In the genomic region with DNA sequence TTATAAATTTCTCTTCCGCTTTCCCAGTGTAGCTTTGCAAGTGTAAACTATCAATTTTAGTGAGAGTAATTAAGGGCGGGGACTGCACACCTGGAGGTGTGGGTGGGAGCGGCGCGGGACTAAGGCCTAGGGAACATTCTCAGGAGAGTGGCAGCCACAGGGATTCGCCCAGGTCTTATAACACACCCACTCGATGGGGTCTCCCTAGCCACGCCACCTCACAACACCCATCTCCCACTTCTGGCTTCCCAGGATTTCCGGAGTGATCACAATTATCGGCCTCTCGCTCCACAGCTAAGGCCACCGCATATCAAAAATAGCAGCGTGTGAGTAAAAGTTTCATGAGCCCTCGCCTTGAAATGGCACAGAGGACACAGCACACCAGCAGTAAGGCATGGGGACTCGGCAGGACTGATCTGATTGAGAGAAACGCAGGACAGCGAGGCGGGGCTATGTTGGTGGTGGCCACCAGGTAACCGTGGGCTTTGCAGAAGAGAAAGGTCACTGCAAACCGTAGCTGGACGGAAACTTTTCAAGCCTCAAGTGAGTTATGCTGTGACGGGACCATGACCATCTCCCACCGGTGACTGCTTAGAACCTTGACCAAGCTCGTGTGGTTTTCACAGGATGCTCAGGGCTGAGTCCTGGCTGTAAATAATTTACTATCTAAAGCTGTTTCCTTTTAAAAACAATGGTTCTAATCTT, we compare ENCODE assay signal across 8 cellular contexts. TPM values are rescaled to one million over a fixed set of nuclear protein-coding genes. Genes with fewer than 3 reads are reported as not detected.
DNase-seq lines count a peak whose midpoint lies in the region; TF ChIP-seq lines count a peak whose summit lies in the region.
"Had no signal": no experiment of that assay in that cellular context is flagged by ENCODE, and none has a peak within 500 bp of the region (broad histone marks: within the 10 kb centered on the region; RNA-seq: fewer than 3 reads in every experiment).

No MANE protein-coding gene starts in this region.

- H3K27ac Mint-ChIP-seq in HFFc6, result peak overlapping the region; percentile 87

- intact Hi-C loops in ascending aorta (cut with DNase I), result loop anchor here (5.0 kb wide), 4 partner anchors 42 to 402 kb away; no protein-coding TSS in a partner anchor

- H3K4me3 Mint-ChIP-seq in HFFc6, result peak overlapping the region; percentile 89

- H3K36me3 ChIP-seq in ascending aorta, result no peaks in the 10 kb centered on the region

- no peaks in the 10 kb centered on the region for H3K9me3 Mint-ChIP-seq in HFFc6

- H3K27ac ChIP-seq in ascending aorta (peak overlapping the region; percentile 92 to 95), substantia nigra (ENCODE audit: low read depth, low read length, poor library complexity, severe bottlenecking) (peak overlapping the region; percentile 88)

- in situ Hi-C loops in GM13976 (cut with MboI; ENCODE audit: low sequenced_read_pairs, unreplicated experiment), result no loop called here

- H3K4me1 Mint-ChIP-seq in HFFc6 (ENCODE audit: low read depth), result peaks cover 44% of the 10 kb centered on the region

- peaks cover 21% of the 10 kb centered on the region for H3K36me3 Mint-ChIP-seq in HFFc6 (ENCODE audit: low read depth)

- H3K4me3 ChIP-seq in ascending aorta, result peak overlapping the region; percentile 73 to 81

- no peaks in the 10 kb centered on the region for H3K27me3 ChIP-seq in ascending aorta

- DNase-seq in HFFc6, result no peak
- DNase-seq in ascending aorta (ENCODE audit: low spot score in 2 of 2), result no peak
- peak; percentile 81 for DNase-seq in kidney tubule cell (ENCODE audit: low spot score)
- DNase-seq in substantia nigra (lab: John Stamatoyannopoulos, UW), result peak in 4 of 49 donors; percentile 12 to 43 (median 21)
- DNase-seq in GM13976 (ENCODE audit: low spot score), result no peak
- no peak for DNase-seq in midbrain (lab: John Stamatoyannopoulos, UW)
- no peak for DNase-seq in pons (ENCODE audit: low spot score)
- DNase-seq: cerebellar nuclear complex had no signal

- peaks cover 0 to 4% of the 10 kb centered on the region in 2 donors for H3K4me1 ChIP-seq in ascending aorta

- H3K9me3 ChIP-seq in ascending aorta, result peaks cover 0 to 2% of the 10 kb centered on the region in 2 donors

- no peaks in the 10 kb centered on the region; the same call in none of the 2 replicates for H3K27me3 Mint-ChIP-seq in HFFc6 (ENCODE audit: insufficient read depth)

- TF ChIP-seq CTCF in HFFc6 (IDR thresholded peaks at IDR 0.05) (no peak), ascending aorta (IDR thresholded peaks at IDR 0.05) (no peak), GM13976 (IDR thresholded peaks at IDR 0.05; ENCODE audit: borderline replicate concordance, control extremely low read depth, extremely low read depth, insufficient read depth, missing control alignments) (no peak)

RNA-seq across cellular contexts. Expression of gene LPAR1, which starts 1.1 kb away (rescaled TPM):
- total RNA-seq in HFFc6 (2021; fragmentation: NEBNext Ultra II Directional; extraction: Animal tissue kit (Norgen Biotek cat#: 25700)), result 100 to 1,000 TPM in 4 of 6 experiments, 10 to 100 TPM in 2; 70.6 to 148 (median 123) TPM
- 35.4 TPM for total RNA-seq in ascending aorta
